In the genomic region with DNA sequence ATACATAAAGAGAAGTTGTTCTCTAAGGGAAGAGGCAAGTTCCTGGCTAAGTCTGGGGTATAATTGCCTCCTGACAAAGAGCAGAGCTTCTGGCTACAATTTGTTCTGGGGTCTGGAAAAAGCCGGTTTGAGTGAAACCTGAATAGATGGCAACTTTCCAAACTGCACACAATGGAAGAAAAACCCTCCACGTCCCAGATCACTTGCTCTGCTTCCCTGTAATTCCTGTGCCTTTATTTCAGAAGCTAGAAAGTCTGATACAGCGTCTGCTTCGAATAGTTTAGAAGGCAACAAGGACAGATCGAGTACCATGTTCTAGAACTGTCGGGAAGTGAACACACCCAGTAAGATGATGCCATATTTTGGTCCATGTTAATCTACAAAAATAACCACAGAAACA, we compare ENCODE assay signal across 8 cellular contexts. TPM values are rescaled to one million over a fixed set of nuclear protein-coding genes. Genes with fewer than 3 reads are reported as not detected.
DNase-seq lines count a peak whose midpoint lies in the region; ATAC-seq and TF ChIP-seq lines count a peak whose summit lies in the region.

No MANE protein-coding gene starts in this region.

- H3K4me1 ChIP-seq in heart left ventricle (peaks cover 0 to 65% (median 39%) of the 10 kb centered on the region in 12 donors), lower lobe of right lung (peaks cover 38% of the 10 kb centered on the region), urinary bladder (ENCODE audit: insufficient read depth) (no peaks in the 10 kb centered on the region)

- peak overlapping the region in 5 of 12 donors; percentile 2 to 99 (median 75) for H3K4me3 ChIP-seq in heart left ventricle
- no peak overlapping the region for H3K4me3 ChIP-seq in lower lobe of right lung
- no peak overlapping the region for H3K4me3 ChIP-seq in urinary bladder (ENCODE audit: low read depth, low read length)

- intact Hi-C loops in heart left ventricle (cut with DNase I) = loop anchor here in 2 of 10 donors (10.0 kb wide), 2 partner anchors 125 to 285 kb away; partner anchors contain the start of gene RPL29 (in 1 of the 2)
- intact Hi-C loops in Right ventricle myocardium superior (cut with DNase I) = no loop called here
- intact Hi-C loops in lower lobe of right lung (cut with DNase I) = no loop called here

- H3K27ac ChIP-seq in heart left ventricle = peak overlapping the region; percentile 94 to 99 (median 98)
- H3K27ac ChIP-seq in angular gyrus (ENCODE audit: low read depth, low read length) = peak overlapping the region; percentile 96
- H3K27ac ChIP-seq in lower lobe of right lung = peak overlapping the region; percentile 96
- peak overlapping the region; percentile 70 for H3K27ac ChIP-seq in urinary bladder (ENCODE audit: low read depth)

- WGBS in heart left ventricle, 4 donors = 17 to 31% (median 24%) methylated on average over 6 of the region's 6 CpGs
- 18% methylated on average over 6 of the region's 6 CpGs for WGBS in urinary bladder

- H3K27me3 ChIP-seq in heart left ventricle = no peaks in the 10 kb centered on the region
- H3K27me3 ChIP-seq in lower lobe of right lung (ENCODE audit: low read depth) = no peaks in the 10 kb centered on the region

- H3K36me3 ChIP-seq in heart left ventricle (peaks cover 0 to 25% (median 7%) of the 10 kb centered on the region in 9 donors), lower lobe of right lung (peaks cover 7% of the 10 kb centered on the region), urinary bladder (ENCODE audit: insufficient read depth) (no peaks in the 10 kb centered on the region)

- TF ChIP-seq CTCF in heart left ventricle (IDR thresholded peaks at IDR 0.05) = no peak
- TF ChIP-seq CTCF in lower lobe of right lung (IDR thresholded peaks at IDR 0.05) = no peak

- H3K9me3 ChIP-seq in heart left ventricle (no peaks in the 10 kb centered on the region), lower lobe of right lung (no peaks in the 10 kb centered on the region)

- DNase-seq in heart left ventricle (no peak), Right ventricle myocardium superior (no peak), lower lobe of right lung (no peak), NCI-H226 (no peak)
- DNase-seq in stimulated activated CD4-positive, alpha-beta T cell treated with anti-CD3 and anti-CD28 coated beads, Interleukin-12 subunit alpha, Interleukin-12 subunit beta, amount 100 ng/mL, for 4 hours = no peak

- ATAC-seq in heart left ventricle (no peak), Right ventricle myocardium superior (ENCODE audit: poor library complexity) (no peak), lower lobe of right lung (no peak), HG03045 (IDR thresholded peaks at IDR 0.05; ENCODE audit: unreplicated experiment) (no peak)

- TF ChIP-seq POLR2A in heart left ventricle (IDR thresholded peaks at IDR 0.05) = no peak

RNA-seq across cellular contexts. Expression of gene WDR82, which starts 1.6 kb away (rescaled TPM):
- total RNA-seq in heart left ventricle (10 to 100 TPM; 44.9 to 73.6 (median 61.2) TPM), Right ventricle myocardium superior (61.0 TPM), lower lobe of right lung (60.2 TPM), urinary bladder (70.2 TPM)
- polyA plus RNA-seq in heart left ventricle (10 to 100 TPM; 24.7 to 69.2 TPM), urinary bladder (73.7 TPM)

RNA-seq across cellular contexts. Expression of gene GLYCTK, which starts 7.6 kb away (rescaled TPM):
- 1 to 10 TPM; 2.6 to 8.4 (median 4.1) TPM for total RNA-seq in heart left ventricle
- polyA plus RNA-seq in heart left ventricle = 1 to 10 TPM; 4.7 to 6.4 TPM
- 5.3 TPM for total RNA-seq in Right ventricle myocardium superior
- 9.5 TPM for total RNA-seq in lower lobe of right lung
- 4.2 TPM for total RNA-seq in urinary bladder
- 7.7 TPM for polyA plus RNA-seq in urinary bladder

RNA-seq across cellular contexts. Expression of gene PPM1M, which starts 34.5 kb away (rescaled TPM):
- total RNA-seq in heart left ventricle (10 to 100 TPM in 2 of 9 donors, 1 to 10 TPM in 7; 5.7 to 30.2 (median 8.2) TPM), Right ventricle myocardium superior (8.4 TPM), lower lobe of right lung (53.4 TPM), urinary bladder (12.3 TPM)
- polyA plus RNA-seq in heart left ventricle (1 to 10 TPM; 5.6 to 6.6 TPM), urinary bladder (27.1 TPM)

RNA-seq across cellular contexts. Expression of gene DNAH1, which starts 36.1 kb away (rescaled TPM):
- total RNA-seq in heart left ventricle (1 to 10 TPM in 8 of 9 donors, under 1 TPM in 1; 0.95 to 6.6 (median 2.8) TPM), Right ventricle myocardium superior (1.9 TPM), lower lobe of right lung (16.4 TPM), urinary bladder (3.5 TPM)
- polyA plus RNA-seq in heart left ventricle (1 to 10 TPM; 1.2 to 3.8 TPM), urinary bladder (2.2 TPM)

RNA-seq across cellular contexts. Expression of gene TWF2, which starts 41.1 kb away (rescaled TPM):
- total RNA-seq in heart left ventricle (100 to 1,000 TPM in 7 of 9 donors, 10 to 100 TPM in 2; 62.9 to 133 (median 117) TPM), Right ventricle myocardium superior (131 TPM), lower lobe of right lung (62.2 TPM), urinary bladder (36.7 TPM)
- polyA plus RNA-seq in heart left ventricle (100 to 1,000 TPM in 1 of 2 donors, 10 to 100 TPM in 1; 45.8 to 109 TPM), urinary bladder (75.3 TPM)
